Comparison of ENCODE assay signal across 9 cellular contexts in the genomic region with DNA sequence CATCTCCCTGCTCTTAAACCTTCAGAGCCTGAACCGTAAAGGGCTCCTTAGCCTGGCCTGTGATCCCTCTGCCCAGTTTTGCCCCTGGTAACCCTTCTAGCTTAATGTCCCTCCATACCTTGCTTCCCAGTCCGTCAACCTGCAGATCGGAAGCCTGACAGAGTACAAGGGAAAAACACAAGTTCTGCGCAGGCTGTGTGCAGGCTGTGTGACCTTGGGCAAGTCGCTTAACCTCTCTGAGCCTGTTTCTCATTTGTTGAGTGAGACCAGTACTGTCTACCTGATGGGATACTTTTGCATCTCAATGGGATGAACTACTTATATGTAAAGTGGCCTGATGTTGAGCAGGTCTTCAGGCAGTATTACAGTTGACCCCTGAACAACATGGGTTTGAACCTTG. TPM values are rescaled to one million over a fixed set of nuclear protein-coding genes. Genes with fewer than 3 reads are reported as not detected.
DNase-seq lines count a peak whose midpoint lies in the region; ATAC-seq and TF ChIP-seq lines count a peak whose summit lies in the region.
"Had no signal": no experiment of that assay in that cellular context is flagged by ENCODE, and none has a peak within 500 bp of the region (broad histone marks: within the 10 kb centered on the region; RNA-seq: fewer than 3 reads in every experiment).

No MANE protein-coding gene starts in this region.

- WGBS in esophagus, 2 donors, result 84 to 94% methylated on average over 5 of the region's 5 CpGs

- no peak overlapping the region for H3K27ac ChIP-seq in esophagus (ENCODE audit: low read depth in 2 of 2, low read length in 1 of 2)

- no peaks in the 10 kb centered on the region for H3K9me3 Mint-ChIP-seq in activated naive CD4-positive, alpha-beta T cell treated with anti-CD3 and anti-CD28 coated beads, Interleukin-2, amount 10 ng/mL, durations not matched to agents 7 days and 5 days
- no peaks in the 10 kb centered on the region for H3K9me3 Mint-ChIP-seq in T-cell
- H3K9me3 Mint-ChIP-seq in progenitor cell of endocrine pancreas (ENCODE audit: low read depth), result peaks cover 35% of the 10 kb centered on the region

- H3K36me3 Mint-ChIP-seq in activated naive CD4-positive, alpha-beta T cell treated with anti-CD3 and anti-CD28 coated beads, Interleukin-2, amount 10 ng/mL, durations not matched to agents 7 days and 5 days, result peaks cover 22% of the 10 kb centered on the region
- peaks cover 14% of the 10 kb centered on the region for H3K36me3 Mint-ChIP-seq in T-cell
- peaks cover 21% of the 10 kb centered on the region for H3K36me3 Mint-ChIP-seq in progenitor cell of endocrine pancreas (ENCODE audit: insufficient read depth)

- H3K27ac Mint-ChIP-seq in activated naive CD4-positive, alpha-beta T cell treated with anti-CD3 and anti-CD28 coated beads, Interleukin-2, amount 10 ng/mL, durations not matched to agents 7 days and 5 days, result no peak overlapping the region
- H3K27ac Mint-ChIP-seq in T-cell, result peak overlapping the region in 1 of 2 donors; percentile 63
- no peak overlapping the region for H3K27ac Mint-ChIP-seq in progenitor cell of endocrine pancreas

- peak overlapping the region; percentile 6 to 63 for H3K4me3 ChIP-seq in esophagus (ENCODE audit: low read depth in 1 of 2, low read length in 2 of 2)

- peaks cover 0 to 3% of the 10 kb centered on the region in 2 donors for H3K4me1 ChIP-seq in esophagus (ENCODE audit: control insufficient read depth in 2 of 2, insufficient read depth in 2 of 2, low read length in 1 of 2)

- DNase-seq in activated naive CD4-positive, alpha-beta T cell treated with anti-CD3 and anti-CD28 coated beads, Interleukin-2, amount 10 ng/mL, durations not matched to agents 7 days and 5 days, result no peak
- DNase-seq in activated naive CD4-positive, alpha-beta T cell (lab: John Stamatoyannopoulos, UW), result no peak
- no peak for DNase-seq in T-cell
- DNase-seq in progenitor cell of endocrine pancreas (ENCODE audit: low spot score, unreplicated experiment), result no peak
- DNase-seq in cortex of kidney (lab: John Stamatoyannopoulos, UW), result no peak
- DNase-seq in HUDEP-2 (lab: John Stamatoyannopoulos, UW; ENCODE audit: unreplicated experiment in 76 of 76), result no peak
- DNase-seq in stimulated activated CD4-positive, alpha-beta T cell treated with anti-CD3 and anti-CD28 coated beads, Interleukin-15, amount 100 ng/mL, for 24 hours, result no peak
- DNase-seq: stimulated activated CD4-positive, alpha-beta T cell treated with anti-CD3 and anti-CD28 coated beads, Interleukin-4, amount 100 ng/mL, for 1 hour had no signal

- no peak for TF ChIP-seq CTCF in progenitor cell of endocrine pancreas (IDR thresholded peaks at IDR 0.05; ENCODE audit: unreplicated experiment)

- H3K4me1 Mint-ChIP-seq in activated naive CD4-positive, alpha-beta T cell treated with anti-CD3 and anti-CD28 coated beads, Interleukin-2, amount 10 ng/mL, durations not matched to agents 7 days and 5 days, result peaks cover 35% of the 10 kb centered on the region
- peaks cover 10 to 35% (median 31%) of the 10 kb centered on the region in 3 donors for H3K4me1 Mint-ChIP-seq in T-cell
- peaks cover 16% of the 10 kb centered on the region for H3K4me1 Mint-ChIP-seq in progenitor cell of endocrine pancreas (ENCODE audit: low read depth)

- H3K27me3 ChIP-seq in esophagus (ENCODE audit: control insufficient read depth in 1 of 2, insufficient read depth in 2 of 2, low read length in 2 of 2), result no peaks in the 10 kb centered on the region

- H3K27me3 Mint-ChIP-seq in activated naive CD4-positive, alpha-beta T cell treated with anti-CD3 and anti-CD28 coated beads, Interleukin-2, amount 10 ng/mL, durations not matched to agents 7 days and 5 days, result no peaks in the 10 kb centered on the region
- no peaks in the 10 kb centered on the region for H3K27me3 Mint-ChIP-seq in T-cell
- H3K27me3 Mint-ChIP-seq in progenitor cell of endocrine pancreas, result no peaks in the 10 kb centered on the region

- no peak for ATAC-seq in T-cell (replicated peaks in 1 of 4)

- peak overlapping the region; percentile 97 for H3K4me3 Mint-ChIP-seq in activated naive CD4-positive, alpha-beta T cell treated with anti-CD3 and anti-CD28 coated beads, Interleukin-2, amount 10 ng/mL, durations not matched to agents 7 days and 5 days
- H3K4me3 Mint-ChIP-seq in T-cell, result peak overlapping the region; percentile 85 to 95 (median 91)
- peak overlapping the region; percentile 95 for H3K4me3 Mint-ChIP-seq in progenitor cell of endocrine pancreas (ENCODE audit: low read depth)

- H3K36me3 ChIP-seq in esophagus (ENCODE audit: control insufficient read depth in 2 of 2, insufficient read depth in 2 of 2, low read length in 1 of 2), result peaks cover 0 to 3% of the 10 kb centered on the region in 2 donors

- POLR2A ChIA-PET in T-cell (lab: Charles Lee), result no interaction called here

- no peaks in the 10 kb centered on the region for H3K9me3 ChIP-seq in esophagus (ENCODE audit: control insufficient read depth in 2 of 2, insufficient read depth in 1 of 2, low read depth in 1 of 2, low read length in 1 of 2)

- CTCF ChIA-PET in activated naive CD4-positive, alpha-beta T cell treated with anti-CD3 and anti-CD28 coated beads, Interleukin-2, amount 10 ng/mL, durations not matched to agents 7 days and 5 days (lab: Charles Lee), result no interaction called here
- CTCF ChIA-PET in T-cell (lab: Charles Lee), result interaction anchor here in 1 of 2 donors (1.0 kb wide), 1 partner anchor 12 kb away, joined by 3 read pairs; no protein-coding TSS in a partner anchor

RNA-seq across cellular contexts. Expression of a gene that starts 1.7 kb away (rescaled TPM):
- total RNA-seq in T-cell (1 to 10 TPM; 3.1 to 8.1 (median 7.1) TPM), progenitor cell of endocrine pancreas (29.0 and 30.0 TPM in 2 replicates)
- 10 to 100 TPM; 43.3 to 60.6 TPM for polyA plus RNA-seq in esophagus

RNA-seq across cellular contexts. Expression of a gene that starts 2.0 kb away (rescaled TPM):
- 1 to 10 TPM; 6.5 to 7.6 (median 6.9) TPM for total RNA-seq in T-cell
- 10 to 100 TPM; 33.8 to 34.4 TPM for polyA plus RNA-seq in esophagus
- 53.1 and 58.2 TPM in 2 replicates for total RNA-seq in progenitor cell of endocrine pancreas
